Comparison of ENCODE assay signal across 9 cellular contexts in genomic region chr11:10351768-10352641, GRCh38. TPM values are rescaled to one million over a fixed set of nuclear protein-coding genes. Genes with fewer than 3 reads are reported as not detected.
DNase-seq lines count a peak whose midpoint lies in the region; ATAC-seq and TF ChIP-seq lines count a peak whose summit lies in the region.
"Had no signal": no experiment of that assay in that cellular context is flagged by ENCODE, and none has a peak within 500 bp of the region (broad histone marks: within the 10 kb centered on the region; RNA-seq: fewer than 3 reads in every experiment).

No MANE protein-coding gene starts in this region.

- peak; percentile 89 for ATAC-seq in aorta (ENCODE audit: low FRiP score)

- no peaks in the 10 kb centered on the region for H3K9me3 ChIP-seq in aorta (ENCODE audit: control insufficient read depth, low read length)
- H3K9me3 ChIP-seq: neutrophil had no signal

- no peak for TF ChIP-seq CTCF in chondrocyte (IDR thresholded peaks at IDR 0.05)

- intact Hi-C loops in aorta (cut with DNase I): no loop called here

- no peak overlapping the region for H3K4me3 Mint-ChIP-seq in chondrocyte (ENCODE audit: unreplicated experiment)

- DNase-seq in NCI-H2196 (lab: John Stamatoyannopoulos, UW; ENCODE audit: unreplicated experiment) (peak; percentile 26), NCI-H2196 treated with DMSO at 0.1 percent for 48 hours (lab: John Stamatoyannopoulos, UW; ENCODE audit: unreplicated experiment) (no peak), chondrocyte (ENCODE audit: low spot score) (no peak), left kidney (ENCODE audit: low read depth, low spot score) (peak; percentile 94), aorta (peak; percentile 59 to 75), germinal center (ENCODE audit: low spot score) (no peak), NCI-H1048 (lab: John Stamatoyannopoulos, UW) (no peak)
- DNase-seq in stimulated activated CD4-positive, alpha-beta T cell treated with anti-CD3 and anti-CD28 coated beads, Interleukin-15, amount 100 ng/mL, for 24 hours: no peak

- no peak overlapping the region for H3K4me3 ChIP-seq in aorta (ENCODE audit: low read length in 2 of 2)

- H3K4me1 Mint-ChIP-seq in chondrocyte (ENCODE audit: low read depth): peaks cover 29% of the 10 kb centered on the region

- no peaks in the 10 kb centered on the region for H3K27me3 Mint-ChIP-seq in chondrocyte (ENCODE audit: low read depth)

- H3K27ac Mint-ChIP-seq in chondrocyte (ENCODE audit: unreplicated experiment): peak overlapping the region; percentile 97

- H3K9me3 Mint-ChIP-seq in chondrocyte (ENCODE audit: low read depth): peaks cover 12% of the 10 kb centered on the region

- no peaks in the 10 kb centered on the region for H3K36me3 Mint-ChIP-seq in chondrocyte (ENCODE audit: low read depth)

- peaks cover 0 to 4% of the 10 kb centered on the region in 2 donors for H3K4me1 ChIP-seq in aorta (ENCODE audit: control insufficient read depth in 1 of 2, insufficient read depth in 2 of 2, low read length in 2 of 2)

- H3K27ac ChIP-seq in aorta (ENCODE audit: low read depth in 1 of 2, low read length in 2 of 2): peak overlapping the region in 1 of 2 donors; percentile 25
- H3K27ac ChIP-seq: neutrophil had no signal

- 51 to 55% methylated on average over 20 of the region's 20 CpGs for WGBS in aorta, 2 donors

- no peaks in the 10 kb centered on the region for H3K36me3 ChIP-seq in aorta (ENCODE audit: control insufficient read depth in 1 of 2, insufficient read depth in 2 of 2, low read length in 1 of 2)
- H3K36me3 ChIP-seq: neutrophil had no signal

- H3K27me3 ChIP-seq in aorta (ENCODE audit: control insufficient read depth in 1 of 2, insufficient read depth in 2 of 2, low read length in 1 of 2): no peaks in the 10 kb centered on the region
- H3K27me3 ChIP-seq: neutrophil had no signal

RNA-seq across cellular contexts. Expression of gene ADM, which starts 47.1 kb away (rescaled TPM):
- 33.0 to 53.8 TPM (median 49.2 TPM) in 3 replicates for total RNA-seq in chondrocyte
- 10 to 100 TPM; 31.9 to 76.1 TPM for total RNA-seq in aorta
- polyA plus RNA-seq in aorta: 1 to 10 TPM; 1.5 to 3.1 TPM

RNA-seq across cellular contexts. Expression of gene SBF2, which starts 58.0 kb away (rescaled TPM):
- total RNA-seq in chondrocyte: 44.5 to 49.2 TPM (median 47.8 TPM) in 3 replicates
- total RNA-seq in aorta: 10 to 100 TPM; 76.8 to 82.0 TPM
- polyA plus RNA-seq in aorta: 10 to 100 TPM in 1 of 2 donors, 1 to 10 TPM in 1; 6.4 to 18.3 TPM

Comparison
In these comparisons a context has a peak if more than half of its experiments do, and no peak if none do; other contexts are left out.
1. DNase-seq: peak in NCI-H2196 (single experiment), left kidney (single experiment) and aorta (2 of 2); none in NCI-H2196 treated with DMSO at 0.1 percent for 48 hours (single experiment), chondrocyte (single experiment), germinal center (single experiment), NCI-H1048 (single experiment) and stimulated activated CD4-positive, alpha-beta T cell treated with anti-CD3 and anti-CD28 coated beads, Interleukin-15, amount 100 ng/mL, for 24 hours (single experiment).